Comparison of ENCODE assay signal across 21 cellular contexts in the genomic region with DNA sequence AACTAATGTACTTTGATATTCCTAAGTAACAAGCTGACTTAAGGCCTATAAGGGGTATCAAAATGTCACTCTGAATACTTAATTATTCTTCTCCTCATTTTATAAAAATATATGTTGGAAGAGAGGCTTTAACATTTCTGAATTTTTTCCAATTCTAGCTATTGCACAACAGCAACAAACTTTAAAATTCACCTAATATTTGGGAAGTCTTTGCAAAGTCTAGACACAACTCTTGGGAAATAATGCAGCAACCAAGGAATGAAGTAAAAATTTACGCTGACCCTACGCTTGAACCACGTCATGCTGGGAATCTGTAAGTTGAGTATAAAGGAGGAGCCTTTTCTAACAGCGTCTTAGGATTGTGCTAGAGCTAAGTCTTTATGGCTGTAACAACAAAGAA.
"Had no signal": no experiment of that assay in that cellular context is flagged by ENCODE, and none has a peak within 500 bp of the region (broad histone marks: within the 10 kb centered on the region; RNA-seq: fewer than 3 reads in every experiment).

No MANE protein-coding gene starts in this region.

- H3K27ac Mint-ChIP-seq: IgD-negative memory B cell had no signal

- DNase-seq: KBM-7, MV-4-11, NCI-H1048, NCI-H1105, NCI-H1417, NCI-H1436 treated with DMSO at 0.1 percent for 48 hours, NCI-H1694 treated with DMSO at 0.1 percent for 48 hours, NCI-H1930, NCI-H2081, NCI-H2107, NCI-H2227 treated with DMSO at 0.1 percent for 48 hours, NCI-H524, NCI-H69, NCI-H774, Right ventricle myocardium superior, RPMI8226, SIG-M5 had no signal

- H3K27me3 Mint-ChIP-seq: IgD-negative memory B cell had no signal

- H3K4me3 Mint-ChIP-seq: IgD-negative memory B cell had no signal

- H3K4me1 ChIP-seq: SJSA1 had no signal

- H3K36me3 ChIP-seq: SJSA1 had no signal

- H3K27me3 ChIP-seq: SJSA1 had no signal

- FAIRE-seq: RCC 7860 had no signal

- H3K4me1 Mint-ChIP-seq: IgD-negative memory B cell had no signal

- H3K27ac ChIP-seq: SJSA1, SK-N-MC had no signal

- H3K4me3 ChIP-seq: SJSA1, SK-N-MC had no signal
